In the genomic region with DNA sequence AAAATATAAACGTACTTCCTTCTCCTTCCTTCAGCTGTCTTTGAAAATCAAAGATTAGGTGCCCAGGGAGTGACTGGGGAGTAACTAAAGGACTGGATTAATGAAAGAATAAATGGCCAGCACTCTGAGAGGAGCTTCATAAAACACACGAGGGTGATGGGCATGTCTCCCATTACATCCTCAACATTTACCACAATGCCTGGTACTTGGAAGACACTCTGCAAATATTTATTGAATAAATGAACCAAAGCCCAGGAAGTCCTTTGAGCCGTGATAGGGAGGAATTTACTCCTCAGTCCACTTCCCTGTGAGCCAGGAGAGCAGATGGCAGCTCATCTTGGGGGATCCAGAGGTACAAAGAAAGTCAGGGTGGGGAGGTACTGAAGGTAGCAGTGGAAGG, we compare ENCODE assay signal across 27 cellular contexts.
"Had no signal": no experiment of that assay in that cellular context is flagged by ENCODE, and none has a peak within 500 bp of the region (broad histone marks: within the 10 kb centered on the region; RNA-seq: fewer than 3 reads in every experiment).

No MANE protein-coding gene starts in this region.

- H3K36me3 ChIP-seq: brain microvascular endothelial cell, colonic mucosa, neutrophil, pancreas, suprapubic skin, transverse colon, uterus had no signal

- H3K4me1 ChIP-seq: colonic mucosa, pancreas, suprapubic skin, transverse colon, uterus had no signal

- H3K4me2 ChIP-seq: smooth muscle cell had no signal

- H3K27me3 ChIP-seq: brain microvascular endothelial cell, colonic mucosa, pancreas, suprapubic skin, transverse colon, uterus had no signal

- H3K9me3 Mint-ChIP-seq: activated naive CD4-positive, alpha-beta T cell treated with anti-CD3 and anti-CD28 coated beads, Interleukin-2, amount 10 ng/mL, durations not matched to agents 7 days and 5 days; activated T-cell treated with anti-CD3 and anti-CD28 coated beads, Interleukin-2, amount 50 U/mL, for 4 hours; central memory CD8-positive, alpha-beta T cell; natural killer cell treated with Interleukin-12 subunit alpha and Interleukin-12 subunit beta and Interleukin-15 and Interleukin-18, amount 100 ng/mL, for 72 hours; stimulated activated naive CD8-positive, alpha-beta T cell treated with anti-CD3 and anti-CD28 coated beads, Interleukin-15, amount 100 ng/mL, for 72 hours had no signal

- DNase-seq: activated CD4-positive, alpha-beta T cell treated with anti-CD3 and anti-CD28 coated beads for 48 hours; activated CD4-positive, CD25-positive, alpha-beta regulatory T cell; activated CD8-positive, alpha-beta memory T cell treated with anti-CD3 and anti-CD28 coated beads, Interleukin-2, amount 50 U/mL, for 4 hours; activated effector memory CD4-positive, alpha-beta T cell treated with Interleukin-2 at 50 U/mL for 16 hours; activated naive CD4-positive, alpha-beta T cell treated with anti-CD3 and anti-CD28 coated beads, Interleukin-2, amount 10 ng/mL, durations not matched to agents 7 days and 5 days; activated T-cell treated with anti-CD3 and anti-CD28 coated beads, Interleukin-2, amount 50 U/mL, for 4 hours; aorta; brain microvascular endothelial cell; colonic mucosa; endodermal cell; foreskin melanocyte; glutamatergic neuron; hypothalamus; islet precursor cell; pancreas; stimulated activated CD4-positive, alpha-beta T cell treated with anti-CD3 and anti-CD28 coated beads, Interleukin-4, amount 100 ng/mL, for 1 hour; stimulated activated naive CD8-positive, alpha-beta T cell treated with anti-CD3 and anti-CD28 coated beads, Interleukin-15, amount 100 ng/mL, for 72 hours; transverse colon; uterus had no signal

- H3K4me1 Mint-ChIP-seq: activated naive CD4-positive, alpha-beta T cell treated with anti-CD3 and anti-CD28 coated beads, Interleukin-2, amount 10 ng/mL, durations not matched to agents 7 days and 5 days; central memory CD8-positive, alpha-beta T cell; endodermal cell; stimulated activated naive CD8-positive, alpha-beta T cell treated with anti-CD3 and anti-CD28 coated beads, Interleukin-15, amount 100 ng/mL, for 72 hours had no signal

- H3K4me3 Mint-ChIP-seq: activated naive CD4-positive, alpha-beta T cell treated with anti-CD3 and anti-CD28 coated beads, Interleukin-2, amount 10 ng/mL, durations not matched to agents 7 days and 5 days; activated T-cell treated with anti-CD3 and anti-CD28 coated beads, Interleukin-2, amount 50 U/mL, for 4 hours; central memory CD8-positive, alpha-beta T cell; endodermal cell; natural killer cell treated with Interleukin-12 subunit alpha and Interleukin-12 subunit beta and Interleukin-15 and Interleukin-18, amount 100 ng/mL, for 72 hours; stimulated activated naive CD8-positive, alpha-beta T cell treated with anti-CD3 and anti-CD28 coated beads, Interleukin-15, amount 100 ng/mL, for 72 hours had no signal

- H3K27ac ChIP-seq: brain microvascular endothelial cell, colonic mucosa, neutrophil, pancreas, suprapubic skin, transverse colon, uterus had no signal

- ATAC-seq: activated T-cell treated with anti-CD3 and anti-CD28 coated beads, Interleukin-2, amount 50 U/mL, for 4 hours; left lobe of liver; natural killer cell treated with Interleukin-12 subunit alpha and Interleukin-12 subunit beta and Interleukin-15 and Interleukin-18, amount 100 ng/mL, for 72 hours; sciatic nerve; stimulated activated naive CD8-positive, alpha-beta T cell treated with anti-CD3 and anti-CD28 coated beads, Interleukin-15, amount 100 ng/mL, for 72 hours had no signal

- H3K4me3 ChIP-seq: colonic mucosa, lung, pancreas, smooth muscle cell, suprapubic skin, transverse colon, uterus had no signal

- H3K36me3 Mint-ChIP-seq: activated naive CD4-positive, alpha-beta T cell treated with anti-CD3 and anti-CD28 coated beads, Interleukin-2, amount 10 ng/mL, durations not matched to agents 7 days and 5 days; natural killer cell treated with Interleukin-12 subunit alpha and Interleukin-12 subunit beta and Interleukin-15 and Interleukin-18, amount 100 ng/mL, for 72 hours had no signal

- H3K9me3 ChIP-seq: colonic mucosa, neutrophil, pancreas, suprapubic skin, transverse colon, uterus had no signal

- H3K27ac Mint-ChIP-seq: activated naive CD4-positive, alpha-beta T cell treated with anti-CD3 and anti-CD28 coated beads, Interleukin-2, amount 10 ng/mL, durations not matched to agents 7 days and 5 days; endodermal cell; natural killer cell treated with Interleukin-12 subunit alpha and Interleukin-12 subunit beta and Interleukin-15 and Interleukin-18, amount 100 ng/mL, for 72 hours; stimulated activated naive CD8-positive, alpha-beta T cell treated with anti-CD3 and anti-CD28 coated beads, Interleukin-15, amount 100 ng/mL, for 72 hours had no signal
